ENCODE assay signal across 26 cellular contexts in the genomic region with DNA sequence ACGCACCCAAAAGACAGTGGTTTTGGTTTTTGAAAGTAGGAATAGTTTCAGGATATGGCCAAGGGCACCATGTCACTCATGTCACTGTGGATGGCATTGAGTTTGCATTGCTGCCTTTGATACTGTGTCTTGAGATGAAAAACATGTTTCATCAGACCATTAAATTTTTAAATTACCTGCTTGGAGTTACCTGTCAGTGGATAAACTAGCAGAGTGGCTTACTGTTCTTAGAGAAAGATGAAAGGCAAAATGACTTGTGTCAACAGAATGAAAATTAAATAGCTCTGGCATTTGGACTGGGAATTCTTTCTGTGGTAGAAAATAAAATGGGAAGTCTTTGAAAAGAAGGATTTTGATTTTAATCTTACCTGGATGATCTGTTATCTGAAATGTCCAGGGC. TPM values are rescaled to one million over a fixed set of nuclear protein-coding genes. Genes with fewer than 3 reads are reported as not detected.
A peak's percentile ranks its signal among the peaks of the same experiment; 100 is the strongest.
DNase-seq lines count a peak whose midpoint lies in the region; ATAC-seq and TF ChIP-seq lines count a peak whose summit lies in the region.
"Had no signal": no experiment of that assay in that cellular context is flagged by ENCODE, and none has a peak within 500 bp of the region (broad histone marks: within the 10 kb centered on the region; RNA-seq: fewer than 3 reads in every experiment).

No MANE protein-coding gene starts in this region.

- H3K4me3 ChIP-seq in thymus (ENCODE audit: low read length) (peak overlapping the region; percentile 61), tibial nerve (peak overlapping the region in 1 of 4 donors; percentile 14)
- H3K4me3 ChIP-seq: testis had no signal

- H3K36me3 ChIP-seq in thymus (ENCODE audit: control insufficient read depth, insufficient read depth) (no peaks in the 10 kb centered on the region), tibial nerve (no peaks in the 10 kb centered on the region)

- H3K27ac ChIP-seq in thymus (ENCODE audit: low read depth) = peak overlapping the region; percentile 74
- H3K27ac ChIP-seq in tibial nerve = no peak overlapping the region
- H3K27ac ChIP-seq: testis had no signal

- 61% methylated on average over 1 of the region's 1 CpG for WGBS in thymus
- 89 to 91% methylated on average over 1 of the region's 1 CpG for WGBS in tibial nerve, 2 donors

- peaks cover 64% of the 10 kb centered on the region for H3K36me3 Mint-ChIP-seq in activated naive CD4-positive, alpha-beta T cell treated with anti-CD3 and anti-CD28 coated beads for 36 hours (ENCODE audit: low read depth)
- peaks cover 70% of the 10 kb centered on the region for H3K36me3 Mint-ChIP-seq in activated CD4-positive, alpha-beta memory T cell treated with anti-CD3 and anti-CD28 coated beads for 36 hours
- peaks cover 9% of the 10 kb centered on the region for H3K36me3 Mint-ChIP-seq in effector memory CD8-positive, alpha-beta T cell (ENCODE audit: insufficient read depth)
- no peaks in the 10 kb centered on the region for H3K36me3 Mint-ChIP-seq in osteocyte (ENCODE audit: unreplicated experiment)
- H3K36me3 Mint-ChIP-seq: CD14-positive monocyte had no signal

- H3K27ac Mint-ChIP-seq in activated naive CD4-positive, alpha-beta T cell treated with anti-CD3 and anti-CD28 coated beads for 36 hours = peak overlapping the region; percentile 96
- H3K27ac Mint-ChIP-seq in activated CD4-positive, alpha-beta memory T cell treated with anti-CD3 and anti-CD28 coated beads for 36 hours = peak overlapping the region; percentile 97
- H3K27ac Mint-ChIP-seq in effector memory CD8-positive, alpha-beta T cell = peak overlapping the region; percentile 64 to 94
- no peak overlapping the region for H3K27ac Mint-ChIP-seq in osteocyte (ENCODE audit: unreplicated experiment)
- H3K27ac Mint-ChIP-seq: CD14-positive monocyte had no signal

- H3K9me3 Mint-ChIP-seq in activated naive CD4-positive, alpha-beta T cell treated with anti-CD3 and anti-CD28 coated beads for 36 hours = no peaks in the 10 kb centered on the region
- no peaks in the 10 kb centered on the region for H3K9me3 Mint-ChIP-seq in activated CD4-positive, alpha-beta memory T cell treated with anti-CD3 and anti-CD28 coated beads for 36 hours
- H3K9me3 Mint-ChIP-seq in effector memory CD8-positive, alpha-beta T cell = no peaks in the 10 kb centered on the region
- no peaks in the 10 kb centered on the region for H3K9me3 Mint-ChIP-seq in osteocyte (ENCODE audit: unreplicated experiment)

- POLR2A ChIA-PET in activated CD4-positive, alpha-beta memory T cell treated with anti-CD3 and anti-CD28 coated beads for 36 hours (lab: Charles Lee) = interaction anchor here (0.8 to 7.6 kb wide), 16 partner anchors 9 to 229 kb away, joined by 3 to 188 read pairs (median 9); partner anchors contain the start of genes CD28 and CTLA4

- no peaks in the 10 kb centered on the region for H3K27me3 ChIP-seq in thymus (ENCODE audit: control insufficient read depth, insufficient read depth)
- H3K27me3 ChIP-seq in tibial nerve = no peaks in the 10 kb centered on the region
- H3K27me3 ChIP-seq: testis had no signal

- no peak for DNase-seq in activated naive CD4-positive, alpha-beta T cell treated with anti-CD3 and anti-CD28 coated beads for 36 hours
- no peak for DNase-seq in activated naive CD4-positive, alpha-beta T cell treated with Interleukin-2 at 50 U/mL for 16 hours
- no peak for DNase-seq in activated CD4-positive, alpha-beta memory T cell treated with anti-CD3 and anti-CD28 coated beads for 36 hours
- no peak for DNase-seq in effector memory CD8-positive, alpha-beta T cell
- no peak for DNase-seq in tibial nerve (ENCODE audit: low spot score in 2 of 2)
- no peak for DNase-seq in NCI-H524 treated with DMSO at 0.1 percent for 48 hours (lab: John Stamatoyannopoulos, UW)
- no peak for DNase-seq in osteocyte (ENCODE audit: extremely low spot score, unreplicated experiment)
- DNase-seq: activated CD4-positive, alpha-beta T cell treated with anti-CD3 and anti-CD28 coated beads, Interleukin-2, amount 50 U/mL, for 4 hours; aorta; cerebellar nuclear complex; GF-D8; hypothalamus; IMR-90; islet precursor cell; MM.1S; NCI-H1436 treated with DMSO at 0.1 percent for 48 hours; NCI-H2171; NCI-H69; right cardiac atrium; stimulated activated CD4-positive, alpha-beta T cell treated with anti-CD3 and anti-CD28 coated beads, Interleukin-15, amount 100 ng/mL, for 24 hours; testis had no signal

- no peak for TF ChIP-seq EP300 in tibial nerve (IDR thresholded peaks at IDR 0.05)

- peaks cover 48% of the 10 kb centered on the region for H3K4me1 ChIP-seq in thymus (ENCODE audit: control insufficient read depth, insufficient read depth, low read length)
- no peaks in the 10 kb centered on the region for H3K4me1 ChIP-seq in tibial nerve
- H3K4me1 ChIP-seq: testis had no signal

- H3K9me3 ChIP-seq in thymus (ENCODE audit: control insufficient read depth) (no peaks in the 10 kb centered on the region), tibial nerve (no peaks in the 10 kb centered on the region)
- H3K9me3 ChIP-seq: testis had no signal

- intact Hi-C loops in activated naive CD4-positive, alpha-beta T cell treated with anti-CD3 and anti-CD28 coated beads for 36 hours (cut with micrococcal nuclease) = loop anchor here (1.0 to 10.0 kb wide), 3 partner anchors 227 to 1300 kb away; no protein-coding TSS in a partner anchor
- intact Hi-C loops in activated CD4-positive, alpha-beta memory T cell treated with anti-CD3 and anti-CD28 coated beads for 36 hours (cut with micrococcal nuclease) = loop anchor here (1.0 to 2.0 kb wide), 2 partner anchors 169 to 1302 kb away; partner anchors contain the start of gene FAM117B

- peak; percentile 8 for ATAC-seq in effector memory CD8-positive, alpha-beta T cell (replicated peaks)
- ATAC-seq: esophagus mucosa, right cardiac atrium had no signal

- CTCF ChIA-PET in activated naive CD4-positive, alpha-beta T cell treated with anti-CD3 and anti-CD28 coated beads for 36 hours (lab: Charles Lee) = no interaction called here
- CTCF ChIA-PET in activated CD4-positive, alpha-beta memory T cell treated with anti-CD3 and anti-CD28 coated beads for 36 hours (lab: Charles Lee) = no interaction called here

- no peaks in the 10 kb centered on the region for H3K27me3 Mint-ChIP-seq in activated naive CD4-positive, alpha-beta T cell treated with anti-CD3 and anti-CD28 coated beads for 36 hours (ENCODE audit: low read depth)
- H3K27me3 Mint-ChIP-seq in activated CD4-positive, alpha-beta memory T cell treated with anti-CD3 and anti-CD28 coated beads for 36 hours = no peaks in the 10 kb centered on the region
- no peaks in the 10 kb centered on the region for H3K27me3 Mint-ChIP-seq in effector memory CD8-positive, alpha-beta T cell
- H3K27me3 Mint-ChIP-seq in osteocyte (ENCODE audit: unreplicated experiment) = peaks cover 10% of the 10 kb centered on the region

- TF ChIP-seq CTCF in tibial nerve (IDR thresholded peaks at IDR 0.05) = no peak
- TF ChIP-seq CTCF in osteocyte (IDR thresholded peaks at IDR 0.05) = no peak

- no peak for TF ChIP-seq POLR2A in tibial nerve (IDR thresholded peaks at IDR 0.05)

- peaks cover 55% of the 10 kb centered on the region for H3K4me1 Mint-ChIP-seq in activated naive CD4-positive, alpha-beta T cell treated with anti-CD3 and anti-CD28 coated beads for 36 hours (ENCODE audit: low read depth)
- peaks cover 50% of the 10 kb centered on the region for H3K4me1 Mint-ChIP-seq in activated CD4-positive, alpha-beta memory T cell treated with anti-CD3 and anti-CD28 coated beads for 36 hours (ENCODE audit: low read depth)
- H3K4me1 Mint-ChIP-seq in effector memory CD8-positive, alpha-beta T cell (ENCODE audit: low read depth in 2 of 2) = peaks cover 53 to 73% of the 10 kb centered on the region in 2 donors
- peaks cover 25% of the 10 kb centered on the region for H3K4me1 Mint-ChIP-seq in osteocyte (ENCODE audit: unreplicated experiment)
- H3K4me1 Mint-ChIP-seq: CD14-positive monocyte had no signal

- peak overlapping the region; percentile 92 for H3K4me3 Mint-ChIP-seq in activated naive CD4-positive, alpha-beta T cell treated with anti-CD3 and anti-CD28 coated beads for 36 hours
- peak overlapping the region; percentile 97 for H3K4me3 Mint-ChIP-seq in activated CD4-positive, alpha-beta memory T cell treated with anti-CD3 and anti-CD28 coated beads for 36 hours
- H3K4me3 Mint-ChIP-seq in effector memory CD8-positive, alpha-beta T cell = peak overlapping the region; percentile 70 to 88
- no peak overlapping the region for H3K4me3 Mint-ChIP-seq in osteocyte (ENCODE audit: unreplicated experiment)
- H3K4me3 Mint-ChIP-seq: CD14-positive monocyte had no signal

RNA-seq across cellular contexts. Expression of gene ICOS, which starts 0.4 kb away (rescaled TPM):
- 100 to 1,000 TPM; 197 to 211 TPM for total RNA-seq in activated naive CD4-positive, alpha-beta T cell treated with anti-CD3 and anti-CD28 coated beads for 36 hours
- 100 to 1,000 TPM; 187 to 190 TPM for total RNA-seq in activated CD4-positive, alpha-beta memory T cell treated with anti-CD3 and anti-CD28 coated beads for 36 hours
- 16.9 TPM for polyA plus RNA-seq in thymus
- total RNA-seq in tibial nerve (under 1 TPM in 1 of 4 donors, not detected in 3; 0.30 TPM), osteocyte (not detected in 2 replicates)
- total RNA-seq: esophagus mucosa, frontal cortex, IMR-90 had no signal
- polyA plus RNA-seq: AG04450, IMR-90 had no signal

Comparison
In these comparisons a context has a peak if more than half of its experiments do, and no peak if none do; other contexts are left out.
1. RNA of gene ICOS, which starts 0.4 kb away (total RNA-seq): 197 to 211 TPM in activated naive CD4-positive, alpha-beta T cell treated with anti-CD3 and anti-CD28 coated beads for 36 hours and 187 to 190 TPM in activated CD4-positive, alpha-beta memory T cell treated with anti-CD3 and anti-CD28 coated beads for 36 hours; 0.30 TPM in tibial nerve and not detected in osteocyte; every median in the first group is over 100 times any median in the second.